Comparison of ENCODE assay signal across 1 cellular context in the genomic region with DNA sequence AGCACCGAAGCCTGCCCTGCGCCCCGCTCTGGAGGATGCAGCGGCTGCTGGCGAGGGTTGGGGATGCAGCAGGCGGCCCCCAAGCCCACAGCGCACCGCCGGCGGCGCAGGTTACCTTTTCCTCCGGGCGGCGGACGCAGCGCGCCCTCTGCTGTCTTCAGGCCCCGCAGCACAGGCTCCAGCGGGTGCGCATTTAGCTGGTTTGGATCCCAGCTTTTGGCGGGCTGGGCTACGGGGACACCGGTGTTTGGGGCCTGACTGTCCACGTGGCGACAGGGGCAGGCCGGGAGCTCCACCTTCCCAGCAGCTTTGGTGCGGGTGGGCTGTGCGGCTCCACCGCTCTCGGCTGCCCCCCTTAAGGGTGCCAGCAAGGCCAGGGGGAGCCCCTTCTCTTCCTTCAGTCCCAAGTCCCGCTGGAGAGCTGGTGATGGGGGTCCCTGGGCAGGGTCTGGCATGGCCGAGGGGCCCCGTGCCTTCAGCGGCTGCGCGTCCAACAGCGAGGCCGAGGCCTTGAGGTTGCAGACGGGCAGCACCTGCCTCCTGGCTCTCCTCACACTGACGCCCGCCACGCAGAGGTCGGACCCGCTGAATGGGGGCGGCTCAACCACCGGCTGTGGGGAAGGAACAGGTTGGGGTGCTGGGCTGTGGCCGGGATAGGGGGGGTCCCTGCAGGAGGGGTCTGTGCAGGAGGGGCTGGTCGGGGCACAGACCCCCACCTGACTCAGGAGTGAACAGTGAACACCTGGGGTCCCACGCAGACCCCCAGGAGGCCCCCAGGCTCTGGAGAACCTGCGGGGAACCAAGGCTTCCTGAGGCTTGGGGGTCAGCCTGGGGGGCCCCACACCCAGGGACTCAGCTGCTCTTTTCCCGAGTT.
TF ChIP-seq lines count a peak whose summit lies in the region.

No MANE protein-coding gene starts in this region.

TF ChIP-seq in K562, 482 proteins besides CTCF, POLR2A, EP300 and RAD21:
- TF ChIP-seq, protein P1, sequence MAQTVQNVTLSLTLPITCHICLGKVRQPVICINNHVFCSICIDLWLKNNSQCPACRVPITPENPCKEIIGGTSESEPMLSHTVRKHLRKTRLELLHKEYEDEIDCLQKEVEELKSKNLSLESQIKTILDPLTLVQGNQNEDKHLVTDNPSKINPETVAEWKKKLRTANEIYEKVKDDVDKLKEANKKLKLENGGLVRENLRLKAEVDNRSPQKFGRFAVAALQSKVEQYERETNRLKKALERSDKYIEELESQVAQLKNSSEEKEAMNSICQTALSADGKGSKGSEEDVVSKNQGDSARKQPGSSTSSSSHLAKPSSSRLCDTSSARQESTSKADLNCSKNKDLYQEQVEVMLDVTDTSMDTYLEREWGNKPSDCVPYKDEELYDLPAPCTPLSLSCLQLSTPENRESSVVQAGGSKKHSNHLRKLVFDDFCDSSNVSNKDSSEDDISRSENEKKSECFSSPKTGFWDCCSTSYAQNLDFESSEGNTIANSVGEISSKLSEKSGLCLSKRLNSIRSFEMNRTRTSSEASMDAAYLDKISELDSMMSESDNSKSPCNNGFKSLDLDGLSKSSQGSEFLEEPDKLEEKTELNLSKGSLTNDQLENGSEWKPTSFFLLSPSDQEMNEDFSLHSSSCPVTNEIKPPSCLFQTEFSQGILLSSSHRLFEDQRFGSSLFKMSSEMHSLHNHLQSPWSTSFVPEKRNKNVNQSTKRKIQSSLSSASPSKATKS (CRISPR knock-in tag; IDR thresholded peaks at IDR 0.05), result no peak
- no peak for TF ChIP-seq PURB (CRISPR knock-in tag; IDR thresholded peaks at IDR 0.05; ENCODE audit: low read depth)
- TF ChIP-seq L3MBTL2 (IDR thresholded peaks at IDR 0.05), result peak; percentile 54
- TF ChIP-seq RBM14 (IDR thresholded peaks at IDR 0.05; ENCODE audit: borderline replicate concordance, insufficient read depth, low read depth, low read length), result 0 out of 2 replicates have a peak, but pooled peaks have one; percentile 36
- TF ChIP-seq, protein P2, sequence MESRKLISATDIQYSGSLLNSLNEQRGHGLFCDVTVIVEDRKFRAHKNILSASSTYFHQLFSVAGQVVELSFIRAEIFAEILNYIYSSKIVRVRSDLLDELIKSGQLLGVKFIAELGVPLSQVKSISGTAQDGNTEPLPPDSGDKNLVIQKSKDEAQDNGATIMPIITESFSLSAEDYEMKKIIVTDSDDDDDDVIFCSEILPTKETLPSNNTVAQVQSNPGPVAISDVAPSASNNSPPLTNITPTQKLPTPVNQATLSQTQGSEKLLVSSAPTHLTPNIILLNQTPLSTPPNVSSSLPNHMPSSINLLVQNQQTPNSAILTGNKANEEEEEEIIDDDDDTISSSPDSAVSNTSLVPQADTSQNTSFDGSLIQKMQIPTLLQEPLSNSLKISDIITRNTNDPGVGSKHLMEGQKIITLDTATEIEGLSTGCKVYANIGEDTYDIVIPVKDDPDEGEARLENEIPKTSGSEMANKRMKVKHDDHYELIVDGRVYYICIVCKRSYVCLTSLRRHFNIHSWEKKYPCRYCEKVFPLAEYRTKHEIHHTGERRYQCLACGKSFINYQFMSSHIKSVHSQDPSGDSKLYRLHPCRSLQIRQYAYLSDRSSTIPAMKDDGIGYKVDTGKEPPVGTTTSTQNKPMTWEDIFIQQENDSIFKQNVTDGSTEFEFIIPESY (CRISPR knock-in tag; IDR thresholded peaks at IDR 0.05), result peak; percentile 61
- peak in 1 of 2 experiments; percentile 59; a peak in 2 of 4 replicates for TF ChIP-seq MAZ (CRISPR knock-in tag; conservative IDR thresholded peaks at IDR 0.05 in 1 of 2, IDR thresholded peaks at IDR 0.05 in 1 of 2)
- TF ChIP-seq FOXJ3 (CRISPR knock-in tag; IDR thresholded peaks at IDR 0.05), result no peak
- peak; percentile 47; the same call in 1 of the 2 replicates for TF ChIP-seq SP1 (CRISPR knock-in tag; IDR thresholded peaks at IDR 0.05)
- TF ChIP-seq PCBP1 (IDR thresholded peaks at IDR 0.05; ENCODE audit: low read depth, low read length, poor library complexity, severe bottlenecking), result peak; percentile 30
- peak; percentile 97 for TF ChIP-seq SMC3 (conservative IDR thresholded peaks at IDR 0.05; ENCODE audit: insufficient read depth, low read depth, low read length)
- TF ChIP-seq RCOR1 (IDR thresholded peaks at IDR 0.05; ENCODE audit: borderline replicate concordance in 1 of 2, low read depth in 2 of 2, low read length in 2 of 2), result 0 out of 4 replicates have a peak, but pooled peaks of 1 of the 2 experiments have one; percentile 32
- TF ChIP-seq, protein P3, sequence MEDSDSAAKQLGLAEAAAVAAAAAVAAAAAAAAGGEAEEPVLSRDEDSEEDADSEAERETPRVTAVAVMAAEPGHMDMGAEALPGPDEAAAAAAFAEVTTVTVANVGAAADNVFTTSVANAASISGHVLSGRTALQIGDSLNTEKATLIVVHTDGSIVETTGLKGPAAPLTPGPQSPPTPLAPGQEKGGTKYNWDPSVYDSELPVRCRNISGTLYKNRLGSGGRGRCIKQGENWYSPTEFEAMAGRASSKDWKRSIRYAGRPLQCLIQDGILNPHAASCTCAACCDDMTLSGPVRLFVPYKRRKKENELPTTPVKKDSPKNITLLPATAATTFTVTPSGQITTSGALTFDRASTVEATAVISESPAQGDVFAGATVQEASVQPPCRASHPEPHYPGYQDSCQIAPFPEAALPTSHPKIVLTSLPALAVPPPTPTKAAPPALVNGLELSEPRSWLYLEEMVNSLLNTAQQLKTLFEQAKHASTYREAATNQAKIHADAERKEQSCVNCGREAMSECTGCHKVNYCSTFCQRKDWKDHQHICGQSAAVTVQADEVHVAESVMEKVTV (CRISPR knock-in tag; IDR thresholded peaks at IDR 0.05), result peak; percentile 87
- no peak for TF ChIP-seq ZNF12 (CRISPR knock-in tag; IDR thresholded peaks at IDR 0.05)
- TF ChIP-seq, protein P4, sequence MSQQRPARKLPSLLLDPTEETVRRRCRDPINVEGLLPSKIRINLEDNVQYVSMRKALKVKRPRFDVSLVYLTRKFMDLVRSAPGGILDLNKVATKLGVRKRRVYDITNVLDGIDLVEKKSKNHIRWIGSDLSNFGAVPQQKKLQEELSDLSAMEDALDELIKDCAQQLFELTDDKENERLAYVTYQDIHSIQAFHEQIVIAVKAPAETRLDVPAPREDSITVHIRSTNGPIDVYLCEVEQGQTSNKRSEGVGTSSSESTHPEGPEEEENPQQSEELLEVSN (IDR thresholded peaks at IDR 0.05; ENCODE audit: borderline replicate concordance in 1 of 2, extremely low read depth in 1 of 2, insufficient read depth in 1 of 2, insufficient read length in 1 of 2, low read depth in 1 of 2, low read length in 1 of 2, poor library complexity in 1 of 2, severe bottlenecking in 1 of 2), result peak; percentile 79 to 86
- peak; percentile 93 for TF ChIP-seq STAG1 (CRISPR knock-in tag; IDR thresholded peaks at IDR 0.05; ENCODE audit: borderline replicate concordance)
- TF ChIP-seq MAX (CRISPR knock-in tag; IDR thresholded peaks at IDR 0.05), result peak; percentile 66
- no peak for TF ChIP-seq NR1H2 (CRISPR knock-in tag; IDR thresholded peaks at IDR 0.05)
- peak; percentile 35; the same call in 1 of the 2 replicates for TF ChIP-seq CREM (IDR thresholded peaks at IDR 0.05; ENCODE audit: low read depth)
- TF ChIP-seq RB1 (IDR thresholded peaks at IDR 0.05; ENCODE audit: low read depth), result peak; percentile 82
- TF ChIP-seq YY1 (IDR thresholded peaks at IDR 0.05; ENCODE audit: borderline replicate concordance in 1 of 3, control insufficient read depth in 1 of 3, extremely low read depth in 1 of 3, insufficient read depth in 3 of 3, insufficient read length in 1 of 3, insufficient replicate concordance in 2 of 3, low read depth in 1 of 3, low read length in 2 of 3), result peak in 1 of 3 experiments; percentile 36
- TF ChIP-seq HMGN3 (IDR thresholded peaks at IDR 0.05; ENCODE audit: borderline replicate concordance, extremely low read depth, insufficient read length, low read depth, low read length), result peak; percentile 22
- TF ChIP-seq, protein P5, sequence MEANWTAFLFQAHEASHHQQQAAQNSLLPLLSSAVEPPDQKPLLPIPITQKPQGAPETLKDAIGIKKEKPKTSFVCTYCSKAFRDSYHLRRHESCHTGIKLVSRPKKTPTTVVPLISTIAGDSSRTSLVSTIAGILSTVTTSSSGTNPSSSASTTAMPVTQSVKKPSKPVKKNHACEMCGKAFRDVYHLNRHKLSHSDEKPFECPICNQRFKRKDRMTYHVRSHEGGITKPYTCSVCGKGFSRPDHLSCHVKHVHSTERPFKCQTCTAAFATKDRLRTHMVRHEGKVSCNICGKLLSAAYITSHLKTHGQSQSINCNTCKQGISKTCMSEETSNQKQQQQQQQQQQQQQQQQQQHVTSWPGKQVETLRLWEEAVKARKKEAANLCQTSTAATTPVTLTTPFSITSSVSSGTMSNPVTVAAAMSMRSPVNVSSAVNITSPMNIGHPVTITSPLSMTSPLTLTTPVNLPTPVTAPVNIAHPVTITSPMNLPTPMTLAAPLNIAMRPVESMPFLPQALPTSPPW (CRISPR knock-in tag; IDR thresholded peaks at IDR 0.05), result peak; percentile 42
- TF ChIP-seq CXXC5 (CRISPR knock-in tag; IDR thresholded peaks at IDR 0.05), result peak; percentile 49; the same call in 1 of the 2 replicates
- no peak for TF ChIP-seq U2AF2 (optimal IDR thresholded peaks at IDR 0.05; ENCODE audit: low read depth, low read length)
- peak; percentile 74 for TF ChIP-seq ZBTB7A (IDR thresholded peaks at IDR 0.05; ENCODE audit: borderline replicate concordance, control insufficient read depth, low read depth, low read length)
- peak; percentile 75 for TF ChIP-seq HNRNPLL (IDR thresholded peaks at IDR 0.05; ENCODE audit: low read depth, low read length, poor library complexity, severe bottlenecking)
- peak; percentile 65; the same call in 1 of the 2 replicates for TF ChIP-seq TFAP4 (CRISPR knock-in tag; IDR thresholded peaks at IDR 0.05; ENCODE audit: borderline replicate concordance)
- TF ChIP-seq PCBP2 (IDR thresholded peaks at IDR 0.05; ENCODE audit: low read depth, low read length, poor library complexity, severe bottlenecking), result no peak
- TF ChIP-seq NRF1 (conservative IDR thresholded peaks at IDR 0.05 in 1 of 2, IDR thresholded peaks at IDR 0.05 in 1 of 2), result peak; percentile 79 to 85
- peak; percentile 30; the same call in 1 of the 2 replicates for TF ChIP-seq CTBP1 (IDR thresholded peaks at IDR 0.05; ENCODE audit: borderline replicate concordance)
- TF ChIP-seq ARID2 (IDR thresholded peaks at IDR 0.05), result peak; percentile 79
